Comparison of ENCODE assay signal across 1 cellular context in the genomic region with DNA sequence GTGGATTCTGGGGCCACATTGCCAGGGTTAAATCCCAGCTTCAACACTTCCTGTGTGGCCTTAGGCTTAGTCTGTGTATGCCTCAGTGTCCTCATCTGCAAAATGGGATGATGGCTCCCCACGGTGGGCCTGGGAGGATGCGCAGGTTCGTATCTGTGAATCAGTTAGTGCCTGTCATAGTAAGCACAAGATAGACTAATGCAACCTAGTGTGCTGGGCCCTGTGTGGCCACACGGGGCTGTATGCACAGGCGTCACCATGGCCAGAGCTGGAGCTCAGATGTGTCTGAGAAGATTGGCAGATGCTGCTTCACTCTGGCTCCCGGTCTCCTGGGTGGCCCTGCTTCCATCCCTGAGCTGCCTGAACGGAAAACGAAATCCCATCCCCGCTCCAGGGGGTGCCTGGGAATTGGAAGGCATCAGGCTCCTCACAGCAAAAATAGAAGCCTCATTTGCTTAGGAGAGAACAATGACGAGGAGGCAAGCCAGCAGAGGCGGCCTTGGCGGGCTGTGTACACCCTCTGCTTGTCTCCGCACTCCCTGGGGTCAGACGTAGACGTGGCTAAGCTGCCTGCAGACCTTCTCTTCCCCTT.
TF ChIP-seq lines count a peak whose summit lies in the region.

No MANE protein-coding gene starts in this region.

TF ChIP-seq in IMR-90, 13 proteins besides CTCF, POLR2A, EP300 and RAD21 (continued from another document):
- TF ChIP-seq, protein P1, sequence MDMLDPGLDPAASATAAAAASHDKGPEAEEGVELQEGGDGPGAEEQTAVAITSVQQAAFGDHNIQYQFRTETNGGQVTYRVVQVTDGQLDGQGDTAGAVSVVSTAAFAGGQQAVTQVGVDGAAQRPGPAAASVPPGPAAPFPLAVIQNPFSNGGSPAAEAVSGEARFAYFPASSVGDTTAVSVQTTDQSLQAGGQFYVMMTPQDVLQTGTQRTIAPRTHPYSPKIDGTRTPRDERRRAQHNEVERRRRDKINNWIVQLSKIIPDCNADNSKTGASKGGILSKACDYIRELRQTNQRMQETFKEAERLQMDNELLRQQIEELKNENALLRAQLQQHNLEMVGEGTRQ (IDR thresholded peaks at IDR 0.05; ENCODE audit: low read depth, low read length) = no peak
